Comparison of ENCODE assay signal across 31 cellular contexts in the genomic region with DNA sequence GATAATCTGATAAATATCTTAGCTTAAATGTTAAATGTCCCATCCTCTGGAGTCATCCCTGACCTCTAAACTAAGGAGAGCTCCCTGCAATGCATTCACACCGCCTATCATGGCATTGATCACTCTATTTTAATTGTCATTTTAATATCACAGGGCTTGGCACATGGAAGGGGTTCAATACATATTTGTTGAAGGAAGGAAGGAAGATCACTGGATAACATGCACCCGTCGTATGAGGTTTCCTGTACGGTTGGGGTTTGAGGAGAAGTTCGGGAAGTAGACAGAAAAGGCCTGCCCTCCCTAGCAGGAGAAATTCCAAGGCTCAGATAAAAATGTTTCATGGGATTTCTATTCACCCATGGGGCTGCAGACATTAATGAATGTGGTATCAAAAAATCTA.
"Had no signal": no experiment of that assay in that cellular context is flagged by ENCODE, and none has a peak within 500 bp of the region (broad histone marks: within the 10 kb centered on the region; RNA-seq: fewer than 3 reads in every experiment).

No MANE protein-coding gene starts in this region.

- H3K9me3 ChIP-seq: adrenal gland, body of pancreas, colonic mucosa, gastrocnemius medialis, heart left ventricle had no signal

- H3K4me1 ChIP-seq: colonic mucosa had no signal

- H3K27ac ChIP-seq: adrenal gland, body of pancreas, colonic mucosa, foreskin keratinocyte, gastrocnemius medialis, VCaP had no signal

- H3K27me3 Mint-ChIP-seq: activated CD8-positive, alpha-beta memory T cell treated with anti-CD3 and anti-CD28 coated beads, Interleukin-2, amount 10 ng/mL, durations not matched to agents 7 days and 5 days; activated CD8-positive, alpha-beta T cell treated with anti-CD3 and anti-CD28 coated beads for 36 hours; activated naive CD4-positive, alpha-beta T cell treated with anti-CD3 and anti-CD28 coated beads, Interleukin-2, amount 50 U/mL, for 24 hours; activated naive CD8-positive, alpha-beta T cell treated with anti-CD3 and anti-CD28 coated beads for 36 hours; activated naive CD8-positive, alpha-beta T cell treated with anti-CD3 and anti-CD28 coated beads, Interleukin-2, amount 50 U/mL, for 24 hours had no signal

- H3K9me3 Mint-ChIP-seq: activated CD8-positive, alpha-beta T cell treated with anti-CD3 and anti-CD28 coated beads for 36 hours; activated naive CD4-positive, alpha-beta T cell treated with anti-CD3 and anti-CD28 coated beads for 36 hours; activated naive CD4-positive, alpha-beta T cell treated with anti-CD3 and anti-CD28 coated beads, Interleukin-2, amount 50 U/mL, for 24 hours; activated naive CD8-positive, alpha-beta T cell treated with anti-CD3 and anti-CD28 coated beads for 36 hours; activated naive CD8-positive, alpha-beta T cell treated with anti-CD3 and anti-CD28 coated beads, Interleukin-2, amount 50 U/mL, for 24 hours; activated T-helper 1 cell treated with anti-CD3 and anti-CD28 coated beads, Interleukin-12 subunit alpha, Interleukin-12 subunit beta, Interleukin-2, Interleukin-4 antibody, amounts not matched to agents 30 ng/mL and 10 ng/mL and 1 ng/mL, durations not matched to agents 14 hours and 24 hours and 36 hours; activated T-helper 2 cell treated with anti-CD3 and anti-CD28 coated beads, Interferon-gamma antibody, Interleukin-2, Interleukin-4, amounts not matched to agents 10 μg/mL and 5 μg/mL and 100 μg/mL, durations not matched to agents 14 hours and 24 hours and 36 hours had no signal

- H3K27ac Mint-ChIP-seq: activated CD8-positive, alpha-beta memory T cell treated with anti-CD3 and anti-CD28 coated beads, Interleukin-2, amount 10 ng/mL, durations not matched to agents 7 days and 5 days; activated CD8-positive, alpha-beta T cell treated with anti-CD3 and anti-CD28 coated beads for 36 hours; activated naive CD4-positive, alpha-beta T cell treated with anti-CD3 and anti-CD28 coated beads for 36 hours; activated naive CD4-positive, alpha-beta T cell treated with anti-CD3 and anti-CD28 coated beads, Interleukin-2, amount 50 U/mL, for 24 hours; activated naive CD8-positive, alpha-beta T cell treated with anti-CD3 and anti-CD28 coated beads for 36 hours; activated naive CD8-positive, alpha-beta T cell treated with anti-CD3 and anti-CD28 coated beads, Interleukin-2, amount 50 U/mL, for 24 hours; activated T-helper 1 cell treated with anti-CD3 and anti-CD28 coated beads, Interleukin-12 subunit alpha, Interleukin-12 subunit beta, Interleukin-2, Interleukin-4 antibody, amounts not matched to agents 30 ng/mL and 10 ng/mL and 1 ng/mL, durations not matched to agents 14 hours and 24 hours and 36 hours; activated T-helper 2 cell treated with anti-CD3 and anti-CD28 coated beads, Interferon-gamma antibody, Interleukin-2, Interleukin-4, amounts not matched to agents 10 μg/mL and 5 μg/mL and 100 μg/mL, durations not matched to agents 14 hours and 24 hours and 36 hours; WTC11 had no signal

- H3K4me3 ChIP-seq: adrenal gland, body of pancreas, colonic mucosa, gastrocnemius medialis, heart left ventricle had no signal

- ATAC-seq: activated CD4-positive, CD25-positive, alpha-beta regulatory T cell treated with anti-CD3 and anti-CD28 coated beads, Interleukin-2, amount 50 U/mL, for 24 hours; activated CD8-positive, alpha-beta memory T cell treated with anti-CD3 and anti-CD28 coated beads, Interleukin-2, amount 10 ng/mL, durations not matched to agents 7 days and 5 days; activated CD8-positive, alpha-beta T cell treated with anti-CD3 and anti-CD28 coated beads for 36 hours; activated naive CD8-positive, alpha-beta T cell treated with anti-CD3 and anti-CD28 coated beads, Interleukin-2, amount 50 U/mL, for 24 hours; body of pancreas; esophagus mucosa; foreskin keratinocyte; gastrocnemius medialis; heart left ventricle; WTC11 had no signal

- H3K36me3 ChIP-seq: adrenal gland, colonic mucosa, gastrocnemius medialis, heart left ventricle had no signal

- H3K36me3 Mint-ChIP-seq: activated CD8-positive, alpha-beta memory T cell treated with anti-CD3 and anti-CD28 coated beads, Interleukin-2, amount 10 ng/mL, durations not matched to agents 7 days and 5 days; WTC11 had no signal

- DNase-seq: activated CD4-positive, alpha-beta T cell treated with anti-CD3 and anti-CD28 coated beads for 48 hours; activated CD4-positive, alpha-beta T cell treated with anti-CD3 and anti-CD28 coated beads, Interleukin-2, amount 50 U/mL, for 1 hour; activated CD4-positive, alpha-beta T cell treated with anti-CD3 and anti-CD28 coated beads, Interleukin-2, amount 50 U/mL, for 48 hours; activated CD8-positive, alpha-beta memory T cell treated with anti-CD3 and anti-CD28 coated beads, Interleukin-2, amount 10 ng/mL, durations not matched to agents 7 days and 5 days; activated CD8-positive, alpha-beta memory T cell treated with anti-CD3 and anti-CD28 coated beads, Interleukin-2, amount 50 U/mL, for 4 hours; activated CD8-positive, alpha-beta T cell treated with anti-CD3 and anti-CD28 coated beads for 36 hours; activated effector memory CD4-positive, alpha-beta T cell treated with anti-CD3 and anti-CD28 coated beads, Interleukin-2, amount 50 U/mL, for 16 hours; activated naive CD4-positive, alpha-beta T cell treated with anti-CD3 and anti-CD28 coated beads for 36 hours; activated naive CD8-positive, alpha-beta T cell treated with anti-CD3 and anti-CD28 coated beads for 36 hours; activated naive CD8-positive, alpha-beta T cell treated with anti-CD3 and anti-CD28 coated beads, Interleukin-2, amount 50 U/mL, for 24 hours; activated T-cell treated with anti-CD3 and anti-CD28 coated beads, Interleukin-2, amount 50 U/mL, for 1 hour; activated T-cell treated with anti-CD3 and anti-CD28 coated beads, Interleukin-2, amount 50 U/mL, for 48 hours; adrenal gland; amygdala; aorta; body of pancreas; caudate nucleus; colonic mucosa; effector CD8-positive, alpha-beta T cell; foreskin keratinocyte; gastrocnemius medialis; glutamatergic neuron; heart left ventricle; T-helper 2 cell had no signal

- H3K4me3 Mint-ChIP-seq: activated CD8-positive, alpha-beta memory T cell treated with anti-CD3 and anti-CD28 coated beads, Interleukin-2, amount 10 ng/mL, durations not matched to agents 7 days and 5 days; activated CD8-positive, alpha-beta T cell treated with anti-CD3 and anti-CD28 coated beads for 36 hours; activated naive CD4-positive, alpha-beta T cell treated with anti-CD3 and anti-CD28 coated beads for 36 hours; activated naive CD4-positive, alpha-beta T cell treated with anti-CD3 and anti-CD28 coated beads, Interleukin-2, amount 50 U/mL, for 24 hours; activated naive CD8-positive, alpha-beta T cell treated with anti-CD3 and anti-CD28 coated beads for 36 hours; activated naive CD8-positive, alpha-beta T cell treated with anti-CD3 and anti-CD28 coated beads, Interleukin-2, amount 50 U/mL, for 24 hours; activated T-helper 1 cell treated with anti-CD3 and anti-CD28 coated beads, Interleukin-12 subunit alpha, Interleukin-12 subunit beta, Interleukin-2, Interleukin-4 antibody, amounts not matched to agents 30 ng/mL and 10 ng/mL and 1 ng/mL, durations not matched to agents 14 hours and 24 hours and 36 hours; WTC11 had no signal

- H3K27me3 ChIP-seq: adrenal gland, body of pancreas, colonic mucosa, foreskin keratinocyte, gastrocnemius medialis, heart left ventricle had no signal

- H3K4me1 Mint-ChIP-seq: activated CD8-positive, alpha-beta memory T cell treated with anti-CD3 and anti-CD28 coated beads, Interleukin-2, amount 10 ng/mL, durations not matched to agents 7 days and 5 days had no signal
